ENCODE assay signal across 18 cellular contexts in genomic region chr15:41983621-41984571, GRCh38. TPM values are rescaled to one million over a fixed set of nuclear protein-coding genes. Genes with fewer than 3 reads are reported as not detected.
DNase-seq lines count a peak whose midpoint lies in the region; ATAC-seq and TF ChIP-seq lines count a peak whose summit lies in the region.
"Had no signal": no experiment of that assay in that cellular context is flagged by ENCODE, and none has a peak within 500 bp of the region (broad histone marks: within the 10 kb centered on the region; RNA-seq: fewer than 3 reads in every experiment).

No MANE protein-coding gene starts in this region.

- no peaks in the 10 kb centered on the region for H3K27me3 Mint-ChIP-seq in activated CD4-positive, alpha-beta T cell treated with anti-CD3 and anti-CD28 coated beads for 36 hours

- peaks cover 5% of the 10 kb centered on the region for H3K4me1 Mint-ChIP-seq in activated CD4-positive, alpha-beta T cell treated with anti-CD3 and anti-CD28 coated beads for 36 hours
- H3K4me1 Mint-ChIP-seq: B cell had no signal

- 92% methylated on average over 15 of the region's 17 CpGs for WGBS in suprapubic skin

- H3K27ac ChIP-seq in RWPE2 (ENCODE audit: poor library complexity, severe bottlenecking) (no peak overlapping the region), suprapubic skin (no peak overlapping the region)
- H3K27ac ChIP-seq: 22Rv1, HL-60 had no signal

- H3K4me3 ChIP-seq in RWPE2 (ENCODE audit: severe bottlenecking) (no peak overlapping the region), suprapubic skin (no peak overlapping the region)

- no peaks in the 10 kb centered on the region for H3K9me3 ChIP-seq in RWPE2 (ENCODE audit: severe bottlenecking)
- no peaks in the 10 kb centered on the region for H3K9me3 ChIP-seq in suprapubic skin
- H3K9me3 ChIP-seq: Caco-2 had no signal

- no peak for TF ChIP-seq POLR2A in suprapubic skin (IDR thresholded peaks at IDR 0.05)

- H3K36me3 ChIP-seq in RWPE2 (ENCODE audit: low read depth) (no peaks in the 10 kb centered on the region), suprapubic skin (peaks cover 6% of the 10 kb centered on the region)

- no peaks in the 10 kb centered on the region for H3K36me3 Mint-ChIP-seq in activated CD4-positive, alpha-beta T cell treated with anti-CD3 and anti-CD28 coated beads for 36 hours (ENCODE audit: low read depth)
- H3K36me3 Mint-ChIP-seq: CD4-positive, CD25-positive, alpha-beta regulatory T cell had no signal

- POLR2A ChIA-PET in activated CD4-positive, alpha-beta T cell treated with anti-CD3 and anti-CD28 coated beads for 36 hours (lab: Charles Lee) = no interaction called here

- TF ChIP-seq CTCF in RWPE2 (IDR thresholded peaks at IDR 0.05; ENCODE audit: poor library complexity, severe bottlenecking) (no peak), suprapubic skin (IDR thresholded peaks at IDR 0.05) (no peak)

- no peaks in the 10 kb centered on the region for H3K27me3 ChIP-seq in RWPE2 (ENCODE audit: insufficient read depth, poor library complexity, severe bottlenecking)
- H3K27me3 ChIP-seq in suprapubic skin = no peaks in the 10 kb centered on the region

- no peak overlapping the region for H3K27ac Mint-ChIP-seq in activated CD4-positive, alpha-beta T cell treated with anti-CD3 and anti-CD28 coated beads for 36 hours
- H3K27ac Mint-ChIP-seq: B cell; CD4-positive, CD25-positive, alpha-beta regulatory T cell had no signal

- intact Hi-C loops in activated CD4-positive, alpha-beta T cell treated with anti-CD3 and anti-CD28 coated beads for 36 hours (cut with DNase I, micrococcal nuclease) = no loop called here

- H3K4me1 ChIP-seq in RWPE2 (ENCODE audit: insufficient read depth, poor library complexity, severe bottlenecking) = no peaks in the 10 kb centered on the region
- peaks cover 16% of the 10 kb centered on the region for H3K4me1 ChIP-seq in suprapubic skin

- CTCF ChIA-PET in activated CD4-positive, alpha-beta T cell treated with anti-CD3 and anti-CD28 coated beads for 36 hours (lab: Charles Lee) = interaction anchor here (0.6 to 1.7 kb wide), 7 partner anchors 9 to 154 kb away, joined by 3 to 6 read pairs (median 4); partner anchors contain the start of gene EHD4

- no peak for TF ChIP-seq EP300 in suprapubic skin (IDR thresholded peaks at IDR 0.05)

- no peak overlapping the region for H3K4me3 Mint-ChIP-seq in activated CD4-positive, alpha-beta T cell treated with anti-CD3 and anti-CD28 coated beads for 36 hours
- H3K4me3 Mint-ChIP-seq: B cell; CD4-positive, CD25-positive, alpha-beta regulatory T cell had no signal

- H3K9me3 Mint-ChIP-seq in activated CD4-positive, alpha-beta T cell treated with anti-CD3 and anti-CD28 coated beads for 36 hours (ENCODE audit: low read depth) = no peaks in the 10 kb centered on the region
- H3K9me3 Mint-ChIP-seq: CD4-positive, CD25-positive, alpha-beta regulatory T cell had no signal

- ATAC-seq in activated CD4-positive, alpha-beta T cell treated with anti-CD3 and anti-CD28 coated beads for 36 hours = no peak
- no peak for ATAC-seq in RWPE2 (ENCODE audit: low read depth)
- no peak for ATAC-seq in HG03139 (IDR thresholded peaks at IDR 0.05; ENCODE audit: unreplicated experiment)
- ATAC-seq in GM18870 (IDR thresholded peaks at IDR 0.05; ENCODE audit: unreplicated experiment) = no peak

- peak; percentile 2 for DNase-seq in activated CD4-positive, alpha-beta T cell treated with anti-CD3 and anti-CD28 coated beads for 36 hours
- DNase-seq in activated CD4-positive, alpha-beta T cell treated with anti-CD3 and anti-CD28 coated beads, Interleukin-2, amount 50 U/mL, for 1 hour = no peak
- DNase-seq in RWPE2 (ENCODE audit: low spot score) = peak; percentile 62
- DNase-seq in mesenteric fat pad (ENCODE audit: low spot score) = peak; percentile 64
- peak; percentile 52 to 62 for DNase-seq in suprapubic skin (ENCODE audit: low spot score in 2 of 2)
- DNase-seq in OCI-M2 (lab: John Stamatoyannopoulos, UW; ENCODE audit: unreplicated experiment) = no peak
- DNase-seq: Caco-2; CD4-positive, CD25-positive, alpha-beta regulatory T cell; HCEC 1CT; NCI-H1105; NCI-H1694; NCI-H510A treated with DMSO at 0.1 percent for 48 hours had no signal

RNA-seq across cellular contexts. Expression of gene EHD4, which starts 11.5 kb away (rescaled TPM):
- 10 to 100 TPM; 34.7 to 35.7 TPM for total RNA-seq in activated CD4-positive, alpha-beta T cell treated with anti-CD3 and anti-CD28 coated beads for 36 hours
- 35.7 TPM for total RNA-seq in mesenteric fat pad
- total RNA-seq in suprapubic skin = 10 to 100 TPM; 16.0 to 31.4 (median 20.9) TPM

RNA-seq across cellular contexts. Expression of gene PLA2G4E, which starts 36.9 kb away (rescaled TPM):
- not detected for total RNA-seq in activated CD4-positive, alpha-beta T cell treated with anti-CD3 and anti-CD28 coated beads for 36 hours
- total RNA-seq in mesenteric fat pad = not detected
- total RNA-seq in suprapubic skin = 100 to 1,000 TPM in 1 of 4 donors, 10 to 100 TPM in 3; 47.9 to 129 (median 60.9) TPM
- total RNA-seq: B cell; CD4-positive, CD25-positive, alpha-beta regulatory T cell; LHCN-M2 had no signal

Comparison
In these comparisons a context has a peak if more than half of its experiments do, and no peak if none do; other contexts are left out.
1. DNase-seq: peak in activated CD4-positive, alpha-beta T cell treated with anti-CD3 and anti-CD28 coated beads for 36 hours (single experiment), RWPE2 (single experiment), mesenteric fat pad (single experiment) and suprapubic skin (2 of 2); none in activated CD4-positive, alpha-beta T cell treated with anti-CD3 and anti-CD28 coated beads, Interleukin-2, amount 50 U/mL, for 1 hour (single experiment) and OCI-M2 (single experiment).
2. RNA of gene PLA2G4E, which starts 36.9 kb away (total RNA-seq): 47.9 to 129 TPM in suprapubic skin; not detected in activated CD4-positive, alpha-beta T cell treated with anti-CD3 and anti-CD28 coated beads for 36 hours and not detected in mesenteric fat pad (single experiment); every median in the first group is over 10 times any median in the second.